ENCODE assay signal across 10 cellular contexts in the genomic region with DNA sequence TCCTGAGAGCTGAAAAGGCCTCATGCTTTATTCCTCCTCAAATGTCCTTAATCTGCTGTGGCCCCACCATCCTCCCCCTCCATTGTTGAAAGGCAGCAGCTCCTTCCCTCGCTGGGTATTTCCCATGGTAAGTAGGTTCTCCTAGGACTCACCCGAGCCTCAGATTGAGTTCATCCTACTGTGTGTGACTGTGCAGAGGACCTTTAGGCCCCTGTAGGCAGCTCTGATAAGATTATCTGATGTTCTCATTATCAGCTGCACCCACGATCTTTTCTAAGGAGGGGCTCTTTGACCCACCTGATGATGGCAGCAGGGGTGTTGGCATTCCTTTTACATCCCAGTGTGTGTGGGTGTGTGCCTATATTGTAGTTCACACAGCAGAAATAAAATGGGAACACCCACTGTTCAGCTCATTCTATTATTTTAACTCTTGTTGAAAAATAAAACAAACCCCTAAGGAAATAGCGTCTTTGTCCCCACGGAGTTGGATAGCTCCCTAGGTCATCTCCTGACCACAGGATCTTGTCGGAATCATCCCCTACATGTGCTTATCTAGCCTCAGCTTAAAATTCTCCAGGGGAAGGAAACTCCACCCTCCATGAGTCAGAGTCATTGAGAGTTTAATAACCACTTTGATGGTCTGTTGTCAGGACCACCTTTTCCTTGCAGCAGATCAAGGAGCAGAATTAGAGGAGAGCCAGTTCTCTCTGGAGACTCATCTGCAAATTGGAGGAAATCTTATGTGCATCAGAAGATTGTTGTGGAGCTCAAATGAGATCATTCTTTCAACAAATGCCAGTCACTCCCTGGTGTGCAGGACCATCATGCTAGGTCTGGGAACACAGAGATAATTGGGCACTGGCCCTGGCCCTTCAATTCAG. TPM values are rescaled to one million over a fixed set of nuclear protein-coding genes. Genes with fewer than 3 reads are reported as not detected.
A peak's percentile ranks its signal among the peaks of the same experiment; 100 is the strongest.
DNase-seq lines count a peak whose midpoint lies in the region; ATAC-seq and TF ChIP-seq lines count a peak whose summit lies in the region.
"Had no signal": no experiment of that assay in that cellular context is flagged by ENCODE, and none has a peak within 500 bp of the region (broad histone marks: within the 10 kb centered on the region; RNA-seq: fewer than 3 reads in every experiment).

No MANE protein-coding gene starts in this region.

- H3K4me3 ChIP-seq in brain microvascular endothelial cell (ENCODE audit: low read depth, low read length) (peak overlapping the region; percentile 9), stomach (no peak overlapping the region)

- peak overlapping the region; percentile 88 for H3K27ac ChIP-seq in brain microvascular endothelial cell
- peak overlapping the region; percentile 32 to 67 (median 57) for H3K27ac ChIP-seq in stomach

- H3K36me3 ChIP-seq in brain microvascular endothelial cell (replicated peaks) (peaks cover 5% of the 10 kb centered on the region), stomach (peaks cover 0 to 10% (median 7%) of the 10 kb centered on the region in 4 donors)

- H3K27me3 ChIP-seq in brain microvascular endothelial cell (replicated peaks) (no peaks in the 10 kb centered on the region), stomach (no peaks in the 10 kb centered on the region)

- H3K9me3 ChIP-seq in stomach, result no peaks in the 10 kb centered on the region

- peak; percentile 27 to 39 for DNase-seq in Kasumi-1 (lab: John Stamatoyannopoulos, UW)
- DNase-seq in brain microvascular endothelial cell, result peak; percentile 86
- peak; percentile 81 for DNase-seq in iris pigment epithelial cell (ENCODE audit: low read depth)
- DNase-seq in stomach, result no peak
- no peak for DNase-seq in NCI-H2171 (lab: John Stamatoyannopoulos, UW)
- no peak for DNase-seq in D341Med (ENCODE audit: low spot score)
- DNase-seq in HK-2 (ENCODE audit: unreplicated experiment), result no peak
- DNase-seq: activated T-cell treated with anti-CD3 and anti-CD28 coated beads, Interleukin-2, amount 50 U/mL, for 4 hours; SHP77 treated with DMSO at 0.1 percent for 48 hours had no signal

- in situ Hi-C loops in brain microvascular endothelial cell (cut with HindIII; ENCODE audit: low pct_ligation_motif_present, low sequenced_read_pairs), result no loop called here

- intact Hi-C loops in stomach (cut with DNase I; ENCODE audit: low total_unique reads), result no loop called here

- H3K4me1 ChIP-seq in stomach, result peaks cover 0 to 21% (median 12%) of the 10 kb centered on the region in 4 donors

- WGBS in stomach, 5 donors, result 52 to 66% (median 63%) methylated on average over 6 of the region's 6 CpGs

- TF ChIP-seq POLR2A in stomach (IDR thresholded peaks at IDR 0.05), result no peak

- TF ChIP-seq CTCF in brain microvascular endothelial cell (IDR thresholded peaks at IDR 0.05; ENCODE audit: low read depth, low read length, missing control alignments) (no peak), stomach (IDR thresholded peaks at IDR 0.05) (no peak)

- no peak for TF ChIP-seq EP300 in stomach (IDR thresholded peaks at IDR 0.05)

- ATAC-seq in HG02571 (IDR thresholded peaks at IDR 0.05; ENCODE audit: unreplicated experiment), result no peak
- ATAC-seq: activated T-cell treated with anti-CD3 and anti-CD28 coated beads, Interleukin-2, amount 50 U/mL, for 4 hours had no signal

RNA-seq across cellular contexts. Expression of gene ENDOD1, which starts 19.3 kb away (rescaled TPM):
- 10 to 100 TPM; 11.1 to 32.2 (median 22.3) TPM for total RNA-seq in stomach
- polyA plus RNA-seq in stomach, result 1 to 10 TPM; 2.4 to 8.4 (median 3.2) TPM

RNA-seq across cellular contexts. Expression of gene SRSF8, which starts 42.2 kb away (rescaled TPM):
- 10 to 100 TPM; 10.7 to 34.6 (median 25.7) TPM for total RNA-seq in stomach
- polyA plus RNA-seq in stomach, result 10 to 100 TPM; 30.3 to 39.6 (median 36.3) TPM

RNA-seq across cellular contexts. Expression of gene KDM4F, which starts 59.7 kb away (rescaled TPM):
- not detected for total RNA-seq in stomach
- not detected for polyA plus RNA-seq in stomach
- total RNA-seq: activated T-cell treated with anti-CD3 and anti-CD28 coated beads, Interleukin-2, amount 50 U/mL, for 4 hours had no signal

Comparison
In these comparisons a context has a peak if more than half of its experiments do, and no peak if none do; other contexts are left out.
1. DNase-seq: peak in Kasumi-1 (2 of 2), brain microvascular endothelial cell (single experiment) and iris pigment epithelial cell (single experiment); none in stomach (single experiment), NCI-H2171 (single experiment), D341Med (single experiment) and HK-2 (single experiment).